Comparison of ENCODE assay signal across 24 cellular contexts in the genomic region with DNA sequence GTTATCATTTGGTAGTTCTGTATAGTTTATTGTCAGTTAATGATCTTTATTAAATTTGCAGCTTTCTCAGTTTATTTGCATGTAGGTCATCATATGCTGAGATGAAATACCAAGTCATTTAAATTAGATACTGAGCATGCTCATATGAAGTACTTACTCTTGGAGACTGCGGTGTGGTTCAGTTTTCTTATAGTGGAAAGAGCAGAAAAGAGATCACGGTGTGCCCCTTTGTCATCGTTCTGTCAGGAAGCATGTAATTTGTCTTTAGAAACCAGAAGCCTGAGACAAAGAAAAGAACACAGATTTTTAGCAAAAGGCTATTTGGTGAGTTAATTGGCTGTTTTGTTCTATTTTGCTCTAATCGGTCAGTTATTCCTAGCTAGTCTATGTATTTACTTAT.
DNase-seq lines count a peak whose midpoint lies in the region; ATAC-seq, FAIRE-seq and TF ChIP-seq lines count a peak whose summit lies in the region.
"Had no signal": no experiment of that assay in that cellular context is flagged by ENCODE, and none has a peak within 500 bp of the region (broad histone marks: within the 10 kb centered on the region; RNA-seq: fewer than 3 reads in every experiment).

No MANE protein-coding gene starts in this region.

- TF ChIP-seq POLR2A in H54 (IDR thresholded peaks at IDR 0.05; ENCODE audit: low read depth, low read length) (no peak), vagina (IDR thresholded peaks at IDR 0.05) (no peak)

- no peaks in the 10 kb centered on the region for H3K36me3 ChIP-seq in fibroblast of lung (ENCODE audit: control insufficient read depth, insufficient read depth, low read length)
- no peaks in the 10 kb centered on the region for H3K36me3 ChIP-seq in psoas muscle (ENCODE audit: insufficient read depth in 1 of 2, low read depth in 1 of 2)
- H3K36me3 ChIP-seq in vagina: no peaks in the 10 kb centered on the region
- H3K36me3 ChIP-seq: lower lobe of right lung, transverse colon had no signal

- no peak overlapping the region for H3K9ac ChIP-seq in fibroblast of lung (ENCODE audit: insufficient read depth, low read length)

- H3K4me2 ChIP-seq in fibroblast of lung (ENCODE audit: extremely low read depth, insufficient read depth, low read length): peak overlapping the region; percentile 10

- no peaks in the 10 kb centered on the region for H4K20me1 ChIP-seq in fibroblast of lung (ENCODE audit: control insufficient read depth, extremely low read depth, insufficient read depth, low read length)

- peak; percentile 38 for FAIRE-seq in H54 (lab: Jason Lieb, UNC)
- FAIRE-seq: GM12892, HTR-8/SVneo, kidney had no signal

- no peak overlapping the region for H2AFZ ChIP-seq in fibroblast of lung (ENCODE audit: low read length)

- no peak for TF ChIP-seq CTCF in fibroblast of lung (conservative IDR thresholded peaks at IDR 0.05 in 1 of 2, IDR thresholded peaks at IDR 0.05 in 1 of 2; ENCODE audit: low read depth in 1 of 2, low read length in 2 of 2)
- no peak for TF ChIP-seq CTCF in psoas muscle (IDR thresholded peaks at IDR 0.05)
- no peak for TF ChIP-seq CTCF in vagina (IDR thresholded peaks at IDR 0.05)

- H3K9me3 ChIP-seq in fibroblast of lung (ENCODE audit: control insufficient read depth, insufficient read depth, low read depth, low read length) (no peaks in the 10 kb centered on the region), psoas muscle (no peaks in the 10 kb centered on the region), vagina (no peaks in the 10 kb centered on the region)
- H3K9me3 ChIP-seq: lower lobe of right lung, SJSA1, transverse colon had no signal

- H3K79me2 ChIP-seq in fibroblast of lung (ENCODE audit: control insufficient read depth, insufficient read depth, low read length): no peaks in the 10 kb centered on the region

- ATAC-seq in psoas muscle (no peak), HG02759 (IDR thresholded peaks at IDR 0.05; ENCODE audit: unreplicated experiment) (no peak)
- ATAC-seq: lower lobe of right lung had no signal

- intact Hi-C loops in psoas muscle (cut with DNase I) (no loop called here), vagina (cut with DNase I) (no loop called here)

- H3K27me3 ChIP-seq in fibroblast of lung (ENCODE audit: control insufficient read depth, insufficient read depth, low read length) (no peaks in the 10 kb centered on the region), psoas muscle (ENCODE audit: insufficient read depth in 3 of 3, low read length in 2 of 3) (no peaks in the 10 kb centered on the region), vagina (no peaks in the 10 kb centered on the region)
- H3K27me3 ChIP-seq: SJSA1, transverse colon had no signal

- H3K27ac ChIP-seq in fibroblast of lung (ENCODE audit: insufficient read depth, low read length) (no peak overlapping the region), psoas muscle (no peak overlapping the region), vagina (no peak overlapping the region)
- H3K27ac ChIP-seq: epithelial cell of prostate, lower lobe of right lung, SJSA1, transverse colon had no signal

- H3K4me1 ChIP-seq in fibroblast of lung (ENCODE audit: control insufficient read depth, extremely low read depth, insufficient read depth, low read length) (no peaks in the 10 kb centered on the region), psoas muscle (no peaks in the 10 kb centered on the region), vagina (peaks cover 7% of the 10 kb centered on the region)
- H3K4me1 ChIP-seq: lower lobe of right lung had no signal

- no peak for DNase-seq in H54 (ENCODE audit: insufficient read length, low spot score)
- DNase-seq in NCI-H2081 treated with DMSO at 0.1 percent for 48 hours (lab: John Stamatoyannopoulos, UW): peak; percentile 51
- DNase-seq in fibroblast of lung (ENCODE audit: low read depth in 2 of 2): no peak
- no peak for DNase-seq in psoas muscle
- no peak for DNase-seq in activated naive CD4-positive, alpha-beta T cell treated with Interleukin-2 at 50 U/mL for 16 hours
- DNase-seq in vagina (ENCODE audit: extremely low spot score in 2 of 2): no peak
- DNase-seq in activated CD8-positive, alpha-beta memory T cell treated with anti-CD3 and anti-CD28 coated beads, Interleukin-2, amount 50 U/mL, for 48 hours: no peak
- DNase-seq: activated CD4-positive, alpha-beta T cell treated with anti-CD3 and anti-CD28 coated beads for 48 hours; DMS79 treated with DMSO at 0.1 percent for 48 hours; GOT3; kidney; lower lobe of right lung; NCI-H2107; NCI-H526 treated with DMSO at 0.1 percent for 48 hours; posterior cingulate gyrus; stimulated activated CD4-positive, alpha-beta T cell treated with anti-CD3 and anti-CD28 coated beads, Interleukin-2, amount 100 ng/mL, for 24 hours; stimulated activated naive CD4-positive, alpha-beta T cell treated with Interleukin-2 at 50 U/mL for 16 hours; transverse colon had no signal

- WGBS in psoas muscle, 3 donors: 35 to 57% (median 40%) methylated on average over 4 of the region's 4 CpGs

- peak overlapping the region in 1 of 4 experiments; percentile 15 for H3K4me3 ChIP-seq in fibroblast of lung (replicated peaks in 1 of 4; ENCODE audit: control extremely low read depth in 1 of 4, insufficient read depth in 1 of 4, low read depth in 3 of 4, low read length in 4 of 4)
- peak overlapping the region; percentile 8 for H3K4me3 ChIP-seq in psoas muscle
- no peak overlapping the region for H3K4me3 ChIP-seq in vagina
- H3K4me3 ChIP-seq: lower lobe of right lung, SJSA1, skin epidermis, transverse colon had no signal
